8 cellular contexts compared by ENCODE assay signal in the genomic region with DNA sequence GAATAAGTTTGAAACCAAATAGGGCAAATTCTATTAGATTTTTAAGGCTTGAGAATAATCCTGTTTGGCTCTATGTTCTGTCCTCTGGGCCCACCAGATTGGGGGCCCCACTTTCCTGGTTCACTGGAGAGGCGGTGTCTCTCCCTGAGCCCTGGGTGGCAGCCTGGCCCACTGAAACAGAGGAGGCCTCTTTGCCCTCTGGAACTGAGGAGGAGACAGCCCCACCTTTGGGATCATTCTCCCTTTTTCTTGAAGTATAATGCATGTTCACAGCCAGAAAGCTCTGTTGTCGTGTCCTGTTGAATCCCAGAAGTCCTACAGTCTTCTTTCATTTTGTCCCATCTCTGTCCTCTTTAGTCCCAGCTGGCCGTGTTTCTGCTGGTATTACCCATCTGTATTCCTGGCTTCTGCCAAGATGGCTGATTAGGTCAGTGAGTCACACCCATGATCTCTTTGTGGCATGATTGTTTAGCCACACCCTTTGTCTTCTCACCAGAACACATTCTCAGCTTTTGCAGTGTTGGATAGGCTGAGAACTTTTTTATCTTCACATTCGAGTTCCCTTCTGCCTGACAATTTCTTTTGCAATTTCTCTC. TPM values are rescaled to one million over a fixed set of nuclear protein-coding genes. Genes with fewer than 3 reads are reported as not detected.
DNase-seq lines count a peak whose midpoint lies in the region; ATAC-seq, FAIRE-seq and TF ChIP-seq lines count a peak whose summit lies in the region.

No MANE protein-coding gene starts in this region.

- ATAC-seq in pancreas, result peak in 3 of 4 donors; percentile 47 to 61 (median 51)
- no peak for ATAC-seq in stimulated activated memory B cell treated with anti-CD40 and anti-IgM and Interleukin-4, amounts not matched to agents 10 μg/mL and 1 μg/mL and 100 μg/mL, for 72 hours

- intact Hi-C loops in endothelial cell of umbilical vein (cut with micrococcal nuclease), result no loop called here
- intact Hi-C loops in pancreas (cut with DNase I), result no loop called here

- H3K9me3 Mint-ChIP-seq in stimulated activated memory B cell treated with anti-CD40 and anti-IgM and Interleukin-4, amounts not matched to agents 10 μg/mL and 1 μg/mL and 100 μg/mL, for 72 hours, result no peaks in the 10 kb centered on the region

- no peaks in the 10 kb centered on the region for H3K9me3 ChIP-seq in endothelial cell of umbilical vein (replicated peaks; ENCODE audit: control insufficient read depth, insufficient read depth, low read length)
- no peaks in the 10 kb centered on the region for H3K9me3 ChIP-seq in pancreas

- no peak overlapping the region for H3K4me3 ChIP-seq in endothelial cell of umbilical vein (replicated peaks in 1 of 3; ENCODE audit: insufficient read depth in 1 of 3, low read depth in 1 of 3, low read length in 3 of 3)
- no peak overlapping the region for H3K4me3 ChIP-seq in pancreas

- H3K36me3 ChIP-seq in endothelial cell of umbilical vein (ENCODE audit: control insufficient read depth in 2 of 2, extremely low read depth in 1 of 2, insufficient read depth in 2 of 2, low read length in 2 of 2) (peaks cover 0 to 2% of the 10 kb centered on the region in 2 experiments), pancreas (no peaks in the 10 kb centered on the region)

- H3K4me1 ChIP-seq in endothelial cell of umbilical vein (ENCODE audit: control insufficient read depth, extremely low read depth, insufficient read depth, low read length) (peaks cover 4% of the 10 kb centered on the region), pancreas (no peaks in the 10 kb centered on the region)

- DNase-seq in EH (ENCODE audit: low read depth) (peak; percentile 76), RKO (ENCODE audit: low spot score) (peak; percentile 64), endothelial cell of umbilical vein (ENCODE audit: low read depth, low spot score) (no peak), pancreas (no peak), NCI-H1092 (lab: John Stamatoyannopoulos, UW) (no peak), SKM-1 (lab: John Stamatoyannopoulos, UW; ENCODE audit: unreplicated experiment) (no peak), NCI-H2029 (lab: John Stamatoyannopoulos, UW) (no peak)

- no peaks in the 10 kb centered on the region for H4K20me1 ChIP-seq in endothelial cell of umbilical vein (replicated peaks; ENCODE audit: control insufficient read depth, extremely low read depth, insufficient read depth, low read length)

- TF ChIP-seq POLR2A in endothelial cell of umbilical vein (IDR thresholded peaks at IDR 0.05; ENCODE audit: low read depth, low read length), result no peak

- no peak overlapping the region for H3K4me2 ChIP-seq in endothelial cell of umbilical vein (ENCODE audit: insufficient read depth, low read length)

- no peaks in the 10 kb centered on the region for H3K79me2 ChIP-seq in endothelial cell of umbilical vein (ENCODE audit: control insufficient read depth, insufficient read depth, low read length)

- H3K27ac ChIP-seq in endothelial cell of umbilical vein (ENCODE audit: insufficient read depth, low read depth, low read length) (peak overlapping the region; percentile 24), pancreas (no peak overlapping the region)

- H3K9me1 ChIP-seq in endothelial cell of umbilical vein (replicated peaks; ENCODE audit: control insufficient read depth, extremely low read depth, insufficient read depth, low read length), result no peaks in the 10 kb centered on the region

- CTCF ChIA-PET in endothelial cell of umbilical vein (lab: Charles Lee), result interaction anchor here (0.8 kb wide), 1 partner anchor 8 kb away, joined by 3 read pairs; the partner anchor contains the start of gene TBC1D25

- POLR2A ChIA-PET in endothelial cell of umbilical vein (lab: Charles Lee), result no interaction called here

- FAIRE-seq in endothelial cell of umbilical vein (lab: Jason Lieb, UNC), result peak; percentile 90
- peak; percentile 49 for FAIRE-seq in pancreas (lab: Jason Lieb, UNC)

- 52 to 67% methylated on average over 4 of the region's 4 CpGs for WGBS in pancreas, 2 donors

- H3K27me3 ChIP-seq in endothelial cell of umbilical vein (ENCODE audit: control insufficient read depth in 2 of 2, insufficient read depth in 2 of 2, low read length in 2 of 2) (no peaks in the 10 kb centered on the region), pancreas (no peaks in the 10 kb centered on the region)

- dilution Hi-C loops in endothelial cell of umbilical vein (cut with MboI; ENCODE audit: extremely low pct_ligation_motif_present, low sequenced_read_pairs), result no loop called here

- H2AFZ ChIP-seq in endothelial cell of umbilical vein (ENCODE audit: low read depth, low read length), result peak overlapping the region; percentile 30

- no TSS peak for BruUV-seq in endothelial cell of umbilical vein (replicated peaks; lab: Mats Ljungman, UMichigan)

- TF ChIP-seq CTCF in endothelial cell of umbilical vein (IDR thresholded peaks at IDR 0.05; ENCODE audit: extremely low read depth in 1 of 2, insufficient read depth in 1 of 2, low read depth in 1 of 2, low read length in 2 of 2), result no peak
- TF ChIP-seq CTCF in pancreas (IDR thresholded peaks at IDR 0.05), result no peak

- H3K4me1 Mint-ChIP-seq in stimulated activated memory B cell treated with anti-CD40 and anti-IgM and Interleukin-4, amounts not matched to agents 10 μg/mL and 1 μg/mL and 100 μg/mL, for 72 hours, result peaks cover 4% of the 10 kb centered on the region

- no peak overlapping the region for H3K27ac Mint-ChIP-seq in stimulated activated memory B cell treated with anti-CD40 and anti-IgM and Interleukin-4, amounts not matched to agents 10 μg/mL and 1 μg/mL and 100 μg/mL, for 72 hours

- no peaks in the 10 kb centered on the region for H3K27me3 Mint-ChIP-seq in stimulated activated memory B cell treated with anti-CD40 and anti-IgM and Interleukin-4, amounts not matched to agents 10 μg/mL and 1 μg/mL and 100 μg/mL, for 72 hours

- no peak overlapping the region for H3K9ac ChIP-seq in endothelial cell of umbilical vein (replicated peaks; ENCODE audit: extremely low read depth, insufficient read depth, low read length)

- no peak overlapping the region for H3K4me3 Mint-ChIP-seq in stimulated activated memory B cell treated with anti-CD40 and anti-IgM and Interleukin-4, amounts not matched to agents 10 μg/mL and 1 μg/mL and 100 μg/mL, for 72 hours

- H3K36me3 Mint-ChIP-seq in stimulated activated memory B cell treated with anti-CD40 and anti-IgM and Interleukin-4, amounts not matched to agents 10 μg/mL and 1 μg/mL and 100 μg/mL, for 72 hours, result peaks cover 20% of the 10 kb centered on the region

RNA-seq across cellular contexts. Expression of gene TBC1D25, which starts 8.1 kb away (rescaled TPM):
- total RNA-seq in endothelial cell of umbilical vein (14.4 and 16.3 TPM in 2 replicates), pancreas (1 to 10 TPM; 4.4 to 9.9 (median 5.5) TPM)
- polyA plus RNA-seq in endothelial cell of umbilical vein (16.0 and 18.3 TPM in 2 replicates), pancreas (1 to 10 TPM; 5.0 to 6.9 TPM)
- polyA plus RNA-seq in endothelial cell of umbilical vein (2011; cell fraction: cytosol; rRNA removed), result 13.4 and 14.7 TPM in 2 replicates
- 16.8 and 20.6 TPM in 2 replicates for polyA plus RNA-seq in endothelial cell of umbilical vein (2011; cell fraction: nucleus; rRNA removed)
- polyA plus RNA-seq in endothelial cell of umbilical vein (2012), result 13.8 and 15.9 TPM in 2 replicates
- polyA minus RNA-seq in endothelial cell of umbilical vein, result 13.4 and 15.8 TPM in 2 replicates
- polyA minus RNA-seq in endothelial cell of umbilical vein (2011; cell fraction: cytosol; rRNA and poly(A)+ RNA removed), result 6.5 TPM
- 5.1 and 10.2 TPM in 2 replicates for polyA minus RNA-seq in endothelial cell of umbilical vein (2011; cell fraction: nucleus; rRNA and poly(A)+ RNA removed)

RNA-seq across cellular contexts. Expression of gene EBP, which starts 9.8 kb away (rescaled TPM):
- 102 and 114 TPM in 2 replicates for total RNA-seq in endothelial cell of umbilical vein
- polyA plus RNA-seq in endothelial cell of umbilical vein, result 178 and 183 TPM in 2 replicates
- polyA plus RNA-seq in endothelial cell of umbilical vein (2011; cell fraction: cytosol; rRNA removed), result 102 and 113 TPM in 2 replicates
- 62.3 and 69.1 TPM in 2 replicates for polyA plus RNA-seq in endothelial cell of umbilical vein (2011; cell fraction: nucleus; rRNA removed)
- 53.8 and 74.0 TPM in 2 replicates for polyA plus RNA-seq in endothelial cell of umbilical vein (2012)
- polyA minus RNA-seq in endothelial cell of umbilical vein, result 154 and 168 TPM in 2 replicates
- 292 TPM for polyA minus RNA-seq in endothelial cell of umbilical vein (2011; cell fraction: cytosol; rRNA and poly(A)+ RNA removed)
- polyA minus RNA-seq in endothelial cell of umbilical vein (2011; cell fraction: nucleus; rRNA and poly(A)+ RNA removed), result 15.5 and 18.6 TPM in 2 replicates
- total RNA-seq in pancreas, result 10 to 100 TPM; 13.3 to 21.5 (median 19.8) TPM
- 10 to 100 TPM; 38.1 to 43.4 TPM for polyA plus RNA-seq in pancreas

RNA-seq across cellular contexts. Expression of gene PORCN, which starts 22.7 kb away (rescaled TPM):
- 7.6 and 12.0 TPM in 2 replicates for total RNA-seq in endothelial cell of umbilical vein
- polyA plus RNA-seq in endothelial cell of umbilical vein, result 20.9 and 21.0 TPM in 2 replicates
- 11.6 and 13.7 TPM in 2 replicates for polyA plus RNA-seq in endothelial cell of umbilical vein (2011; cell fraction: cytosol; rRNA removed)
- polyA plus RNA-seq in endothelial cell of umbilical vein (2011; cell fraction: nucleus; rRNA removed), result 23.1 and 23.8 TPM in 2 replicates
- 8.5 and 10.6 TPM in 2 replicates for polyA plus RNA-seq in endothelial cell of umbilical vein (2012)
- 15.3 and 19.9 TPM in 2 replicates for polyA minus RNA-seq in endothelial cell of umbilical vein
- polyA minus RNA-seq in endothelial cell of umbilical vein (2011; cell fraction: cytosol; rRNA and poly(A)+ RNA removed), result 6.0 TPM
- 9.2 and 10.5 TPM in 2 replicates for polyA minus RNA-seq in endothelial cell of umbilical vein (2011; cell fraction: nucleus; rRNA and poly(A)+ RNA removed)
- 1 to 10 TPM; 2.9 to 4.0 (median 3.7) TPM for total RNA-seq in pancreas
- polyA plus RNA-seq in pancreas, result 1 to 10 TPM; 7.5 to 8.5 TPM

RNA-seq across cellular contexts. Expression of gene RBM3, which starts 42.8 kb away (rescaled TPM):
- total RNA-seq in endothelial cell of umbilical vein (477 and 485 TPM in 2 replicates), pancreas (100 to 1,000 TPM in 3 of 6 donors, 10 to 100 TPM in 3; 42.0 to 314 (median 124) TPM)
- polyA plus RNA-seq in endothelial cell of umbilical vein (223 and 313 TPM in 2 replicates), pancreas (100 to 1,000 TPM; 141 to 227 TPM)
- polyA plus RNA-seq in endothelial cell of umbilical vein (2011; cell fraction: cytosol; rRNA removed), result 303 and 312 TPM in 2 replicates
- polyA plus RNA-seq in endothelial cell of umbilical vein (2011; cell fraction: nucleus; rRNA removed), result 286 and 354 TPM in 2 replicates
- 410 and 537 TPM in 2 replicates for polyA plus RNA-seq in endothelial cell of umbilical vein (2012)
- polyA minus RNA-seq in endothelial cell of umbilical vein, result 621 and 636 TPM in 2 replicates
- polyA minus RNA-seq in endothelial cell of umbilical vein (2011; cell fraction: cytosol; rRNA and poly(A)+ RNA removed), result 58.7 TPM
- polyA minus RNA-seq in endothelial cell of umbilical vein (2011; cell fraction: nucleus; rRNA and poly(A)+ RNA removed), result 149 and 176 TPM in 2 replicates

RNA-seq across cellular contexts. Expression of gene FTSJ1, which starts 55.5 kb away (rescaled TPM):
- total RNA-seq in endothelial cell of umbilical vein (52.9 and 59.9 TPM in 2 replicates), pancreas (10 to 100 TPM; 14.8 to 24.0 (median 17.9) TPM)
- polyA plus RNA-seq in endothelial cell of umbilical vein (63.9 and 76.3 TPM in 2 replicates), pancreas (10 to 100 TPM; 32.2 to 35.5 TPM)
- polyA plus RNA-seq in endothelial cell of umbilical vein (2011; cell fraction: cytosol; rRNA removed), result 48.4 and 48.8 TPM in 2 replicates
- polyA plus RNA-seq in endothelial cell of umbilical vein (2011; cell fraction: nucleus; rRNA removed), result 71.9 and 81.7 TPM in 2 replicates
- polyA plus RNA-seq in endothelial cell of umbilical vein (2012), result 59.4 and 64.5 TPM in 2 replicates
- 26.5 and 27.7 TPM in 2 replicates for polyA minus RNA-seq in endothelial cell of umbilical vein
- 62.0 TPM for polyA minus RNA-seq in endothelial cell of umbilical vein (2011; cell fraction: cytosol; rRNA and poly(A)+ RNA removed)
- 14.8 and 17.6 TPM in 2 replicates for polyA minus RNA-seq in endothelial cell of umbilical vein (2011; cell fraction: nucleus; rRNA and poly(A)+ RNA removed)

Comparison
In these comparisons a context has a peak if more than half of its experiments do, and no peak if none do; other contexts are left out.
1. DNase-seq: peak in EH (single experiment) and RKO (single experiment); none in endothelial cell of umbilical vein (single experiment), pancreas (0 of 6), NCI-H1092 (single experiment), SKM-1 (single experiment) and NCI-H2029 (single experiment).